ENCODE assay signal across 20 cellular contexts in genomic region chr1:84669831-84670230, GRCh38.
"Had no signal": no experiment of that assay in that cellular context is flagged by ENCODE, and none has a peak within 500 bp of the region (broad histone marks: within the 10 kb centered on the region; RNA-seq: fewer than 3 reads in every experiment).

No MANE protein-coding gene starts in this region.

- H3K27ac Mint-ChIP-seq: activated B cell treated with CpG ODN at 0.5 μM for 24 hours; immature natural killer cell; naive thymus-derived CD4-positive, alpha-beta T cell had no signal

- H3K27ac ChIP-seq: pancreas, spleen had no signal

- H3K4me1 Mint-ChIP-seq: activated B cell treated with CpG ODN at 0.5 μM for 24 hours had no signal

- H3K4me3 Mint-ChIP-seq: activated B cell treated with CpG ODN at 0.5 μM for 24 hours; brain; immature natural killer cell; naive thymus-derived CD4-positive, alpha-beta T cell had no signal

- H3K36me3 Mint-ChIP-seq: activated naive CD4-positive, alpha-beta T cell treated with anti-CD3 and anti-CD28 coated beads, Interleukin-2, amount 50 U/mL, for 72 hours had no signal

- H3K27me3 ChIP-seq: pancreas, spleen had no signal

- H3K36me3 ChIP-seq: pancreas had no signal

- H3K9me3 ChIP-seq: pancreas, spleen had no signal

- H3K4me3 ChIP-seq: pancreas, spleen had no signal

- DNase-seq: activated B cell treated with CpG ODN at 0.5 μM for 24 hours; activated CD4-positive, alpha-beta T cell treated with anti-CD3 and anti-CD28 coated beads for 48 hours; activated CD8-positive, alpha-beta memory T cell treated with anti-CD3 and anti-CD28 coated beads for 24 hours; activated CD8-positive, alpha-beta memory T cell treated with anti-CD3 and anti-CD28 coated beads, Interleukin-2, amount 50 U/mL, for 48 hours; activated gamma-delta T cell treated with Interleukin-2 at 50 U/mL for 16 hours; activated T-cell treated with anti-CD3 and anti-CD28 coated beads, Interleukin-2, amount 50 U/mL, for 48 hours; amygdala; cortex of kidney; immature natural killer cell; mesendoderm; naive thymus-derived CD4-positive, alpha-beta T cell; pancreas; spleen; stimulated activated CD8-positive, alpha-beta memory T cell treated with anti-CD3 and anti-CD28 coated beads, Interleukin-4, amount 100 ng/mL, for 48 hours; stimulated activated naive CD4-positive, alpha-beta T cell; T-helper 1 cell; T-helper 9 cell had no signal

- H3K27me3 Mint-ChIP-seq: activated B cell treated with CpG ODN at 0.5 μM for 24 hours; brain; naive thymus-derived CD4-positive, alpha-beta T cell had no signal

- ATAC-seq: activated naive CD4-positive, alpha-beta T cell treated with anti-CD3 and anti-CD28 coated beads, Interleukin-2, amount 50 U/mL, for 72 hours; naive thymus-derived CD4-positive, alpha-beta T cell; pancreas; sciatic nerve had no signal

- H3K9me3 Mint-ChIP-seq: activated B cell treated with CpG ODN at 0.5 μM for 24 hours; activated naive CD4-positive, alpha-beta T cell treated with anti-CD3 and anti-CD28 coated beads, Interleukin-2, amount 50 U/mL, for 72 hours; brain; immature natural killer cell; naive thymus-derived CD4-positive, alpha-beta T cell had no signal
